In genomic region chr5:109943701-109944235, GRCh38 we compare ENCODE assay signal across 22 cellular contexts.
DNase-seq lines count a peak whose midpoint lies in the region; ATAC-seq and TF ChIP-seq lines count a peak whose summit lies in the region.
"Had no signal": no experiment of that assay in that cellular context is flagged by ENCODE, and none has a peak within 500 bp of the region (broad histone marks: within the 10 kb centered on the region; RNA-seq: fewer than 3 reads in every experiment).

No MANE protein-coding gene starts in this region.

- no peaks in the 10 kb centered on the region for H3K9me2 ChIP-seq in SK-N-SH

- peak; percentile 32 for ATAC-seq in SK-N-SH treated with all-trans-retinoic acid at 6 μM for 48 hours
- ATAC-seq in stimulated activated naive CD8-positive, alpha-beta T cell treated with anti-CD3 and anti-CD28 coated beads, Interleukin-15, Interleukin-2, amounts not matched to agents 100 U/mL and 50 U/mL, for 24 hours, result no peak
- ATAC-seq: A549; CD8-positive, alpha-beta T cell; GM12878 had no signal

- no peak overlapping the region for H3K4me2 ChIP-seq in SK-N-SH
- H3K4me2 ChIP-seq: A549; BLaER1 treated with 17β-estradiol and CSF1 and Interleukin-3, amounts not matched to agents 10 nM and 100 nM had no signal

- H3K79me2 ChIP-seq in SK-N-SH (ENCODE audit: insufficient read depth), result no peaks in the 10 kb centered on the region

- no peak overlapping the region; a peak in 1 of 4 replicates for H3K27ac ChIP-seq in SK-N-SH (ENCODE audit: low read depth in 2 of 2, low read length in 1 of 2)
- H3K27ac ChIP-seq: 22Rv1; A549; BLaER1 treated with 17β-estradiol and CSF1 and Interleukin-3, amounts not matched to agents 10 nM and 100 nM; C4-2B had no signal

- no peak for TF ChIP-seq EP300 in SK-N-SH (IDR thresholded peaks at IDR 0.05; ENCODE audit: borderline replicate concordance in 1 of 2, low read depth in 1 of 2, low read length in 1 of 2)

- H3K9ac ChIP-seq in SK-N-SH, result no peak overlapping the region
- H3K9ac ChIP-seq: BLaER1 treated with 17β-estradiol and CSF1 and Interleukin-3, amounts not matched to agents 10 nM and 100 nM had no signal

- H3K4me3 ChIP-seq in SK-N-SH (ENCODE audit: low read depth in 2 of 2, low read length in 1 of 2), result no peak overlapping the region
- H3K4me3 ChIP-seq: A549; BLaER1 treated with 17β-estradiol and CSF1 and Interleukin-3, amounts not matched to agents 10 nM and 100 nM; GM12878 had no signal

- no peaks in the 10 kb centered on the region for H3K36me3 ChIP-seq in SK-N-SH (replicated peaks in 1 of 2; ENCODE audit: control insufficient read depth in 1 of 2, insufficient read depth in 2 of 2, low read length in 1 of 2)
- H3K36me3 ChIP-seq: BLaER1 treated with 17β-estradiol and CSF1 and Interleukin-3, amounts not matched to agents 10 nM and 100 nM had no signal

- H3K9me3 ChIP-seq in SK-N-SH, result no peaks in the 10 kb centered on the region
- H3K9me3 ChIP-seq: A549 had no signal

- no peak for TF ChIP-seq RAD21 in SK-N-SH (IDR thresholded peaks at IDR 0.05; ENCODE audit: low read length)

- POLR2A ChIA-PET in SK-N-SH (lab: Yijun Ruan, JAX), result interaction anchor here (0.6 kb wide), 1 partner anchor 49 kb away, joined by 3 read pairs; no protein-coding TSS in a partner anchor

- no peaks in the 10 kb centered on the region; a peak in 2 of 4 replicates for H3K4me1 ChIP-seq in SK-N-SH (ENCODE audit: control insufficient read depth in 1 of 2, insufficient read depth in 2 of 2, low read depth in 1 of 2, low read length in 1 of 2)
- H3K4me1 ChIP-seq: A549 had no signal

- H4K20me1 ChIP-seq in SK-N-SH (ENCODE audit: insufficient read depth), result no peaks in the 10 kb centered on the region
- H4K20me1 ChIP-seq: BLaER1 treated with 17β-estradiol and CSF1 and Interleukin-3, amounts not matched to agents 10 nM and 100 nM had no signal

- no peaks in the 10 kb centered on the region for H3F3A ChIP-seq in SK-N-SH (replicated peaks; ENCODE audit: insufficient read depth)

- 62% methylated on average over 3 of the region's 3 CpGs for WGBS in SK-N-SH (ENCODE audit: low lambda C conversion rate)

- CTCF ChIA-PET in SK-N-SH (lab: Yijun Ruan, JAX), result no interaction called here

- DNase-seq in SK-N-SH (no peak), COLO829 (ENCODE audit: low spot score) (peak; percentile 59), foreskin melanocyte (peak; percentile 73), NCI-H1930 (lab: John Stamatoyannopoulos, UW) (no peak)
- no peak for DNase-seq in stimulated activated naive CD8-positive, alpha-beta T cell treated with anti-CD3 and anti-CD28 coated beads, Interleukin-15, Interleukin-2, amounts not matched to agents 100 U/mL and 50 U/mL, for 24 hours
- DNase-seq: AML-193; CD4-positive, alpha-beta T cell; CD8-positive, alpha-beta T cell; COR-L47; DMS 273 treated with DMSO at 0.1 percent for 48 hours; DMS153; DMS53; DMS79; DND-41; EL; GDM1 had no signal

- TF ChIP-seq CTCF in SK-N-SH (IDR thresholded peaks at IDR 0.05), result no peak

- H2AFZ ChIP-seq in SK-N-SH (ENCODE audit: low read depth), result no peak overlapping the region

- no peaks in the 10 kb centered on the region; the same call in 1 of the 2 replicates for H3K27me3 ChIP-seq in SK-N-SH (ENCODE audit: insufficient read depth)
- H3K27me3 ChIP-seq: BLaER1 treated with 17β-estradiol and CSF1 and Interleukin-3, amounts not matched to agents 10 nM and 100 nM had no signal

TF ChIP-seq in SK-N-SH treated with all-trans-retinoic acid at 6 μM for 48 hours, 23 proteins besides CTCF, POLR2A, EP300 and RAD21:
- TF ChIP-seq GLIS3 (CRISPR knock-in tag; IDR thresholded peaks at IDR 0.05) (no peak), CREB5 (CRISPR knock-in tag; IDR thresholded peaks at IDR 0.05; ENCODE audit: low read depth) (no peak), ESRRG (CRISPR knock-in tag; IDR thresholded peaks at IDR 0.05) (no peak), ARNTL (CRISPR knock-in tag; IDR thresholded peaks at IDR 0.05; ENCODE audit: borderline replicate concordance, low read depth) (no peak), SNAI2 (CRISPR knock-in tag; IDR thresholded peaks at IDR 0.05) (no peak), TCF4 (CRISPR knock-in tag; IDR thresholded peaks at IDR 0.05; ENCODE audit: borderline replicate concordance) (no peak), ZNF565 (CRISPR knock-in tag; conservative IDR thresholded peaks at IDR 0.05; ENCODE audit: low read depth) (no peak), TOX (CRISPR knock-in tag; IDR thresholded peaks at IDR 0.05; ENCODE audit: borderline replicate concordance) (no peak; the same call in 1 of the 2 replicates)

TF ChIP-seq in SK-N-SH, 30 proteins besides CTCF, POLR2A, EP300 and RAD21:
- TF ChIP-seq GABPA (IDR thresholded peaks at IDR 0.05; ENCODE audit: low read depth) (no peak), TAF1 (IDR thresholded peaks at IDR 0.05; ENCODE audit: borderline replicate concordance, low read depth, low read length) (no peak), MEF2A (IDR thresholded peaks at IDR 0.05; ENCODE audit: borderline replicate concordance, low read depth) (no peak), NFIC (IDR thresholded peaks at IDR 0.05; ENCODE audit: borderline replicate concordance) (no peak), RXRA (IDR thresholded peaks at IDR 0.05; ENCODE audit: borderline replicate concordance, low read depth) (no peak), NRF1 (IDR thresholded peaks at IDR 0.05; ENCODE audit: low read depth, low read length) (no peak), GATA2 (CRISPR knock-in tag; IDR thresholded peaks at IDR 0.05) (no peak), TEAD4 (IDR thresholded peaks at IDR 0.05; ENCODE audit: borderline replicate concordance, insufficient read depth) (no peak)
- TF ChIP-seq, protein P1, sequence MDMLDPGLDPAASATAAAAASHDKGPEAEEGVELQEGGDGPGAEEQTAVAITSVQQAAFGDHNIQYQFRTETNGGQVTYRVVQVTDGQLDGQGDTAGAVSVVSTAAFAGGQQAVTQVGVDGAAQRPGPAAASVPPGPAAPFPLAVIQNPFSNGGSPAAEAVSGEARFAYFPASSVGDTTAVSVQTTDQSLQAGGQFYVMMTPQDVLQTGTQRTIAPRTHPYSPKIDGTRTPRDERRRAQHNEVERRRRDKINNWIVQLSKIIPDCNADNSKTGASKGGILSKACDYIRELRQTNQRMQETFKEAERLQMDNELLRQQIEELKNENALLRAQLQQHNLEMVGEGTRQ (IDR thresholded peaks at IDR 0.05; ENCODE audit: borderline replicate concordance, low read depth, low read length), result no peak
- TF ChIP-seq, protein P2, sequence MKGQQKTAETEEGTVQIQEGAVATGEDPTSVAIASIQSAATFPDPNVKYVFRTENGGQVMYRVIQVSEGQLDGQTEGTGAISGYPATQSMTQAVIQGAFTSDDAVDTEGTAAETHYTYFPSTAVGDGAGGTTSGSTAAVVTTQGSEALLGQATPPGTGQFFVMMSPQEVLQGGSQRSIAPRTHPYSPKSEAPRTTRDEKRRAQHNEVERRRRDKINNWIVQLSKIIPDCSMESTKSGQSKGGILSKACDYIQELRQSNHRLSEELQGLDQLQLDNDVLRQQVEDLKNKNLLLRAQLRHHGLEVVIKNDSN (IDR thresholded peaks at IDR 0.05; ENCODE audit: borderline replicate concordance, low read depth), result no peak

Comparison
In these comparisons a context has a peak if more than half of its experiments do, and no peak if none do; other contexts are left out.
1. DNase-seq: peak in COLO829 (single experiment) and foreskin melanocyte (single experiment); none in SK-N-SH (single experiment), NCI-H1930 (0 of 2) and stimulated activated naive CD8-positive, alpha-beta T cell treated with anti-CD3 and anti-CD28 coated beads, Interleukin-15, Interleukin-2, amounts not matched to agents 100 U/mL and 50 U/mL, for 24 hours (single experiment).